In the genomic region with DNA sequence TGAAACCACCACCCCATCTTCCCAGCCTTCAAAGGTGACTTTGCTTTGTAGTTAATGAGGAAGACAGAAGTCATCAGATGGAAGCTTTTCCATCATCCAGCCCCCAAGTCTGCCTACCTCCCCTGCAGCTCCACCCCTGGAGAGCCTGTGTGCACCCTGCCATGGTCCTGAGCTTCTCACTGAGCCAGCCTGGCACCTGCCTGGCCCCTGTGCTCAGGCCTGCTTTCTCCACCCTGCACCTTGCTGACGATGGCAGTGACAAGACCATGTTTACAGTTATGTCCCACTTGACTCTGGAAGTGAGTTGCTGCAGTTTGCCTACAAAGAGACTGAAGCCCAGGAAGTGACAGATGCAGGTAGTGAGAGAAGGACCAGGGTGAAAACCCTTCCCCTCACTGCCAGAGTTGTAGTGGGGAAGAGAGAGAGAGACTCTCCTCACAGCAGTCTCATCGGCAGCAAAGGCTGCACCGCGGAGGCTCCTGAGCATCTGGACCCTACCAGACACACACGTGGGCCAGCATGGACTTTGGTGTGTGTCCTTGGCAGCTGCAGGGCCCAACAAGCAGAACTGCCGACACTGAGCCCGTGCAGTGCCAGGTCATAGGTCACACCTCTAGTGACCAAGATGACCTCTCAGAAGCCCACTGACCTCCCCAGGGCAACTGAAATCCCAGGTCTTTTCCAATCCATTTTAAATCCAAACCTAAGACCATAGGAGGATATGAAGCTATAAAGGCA, we compare ENCODE assay signal across 16 cellular contexts.
"Had no signal": no experiment of that assay in that cellular context is flagged by ENCODE, and none has a peak within 500 bp of the region (broad histone marks: within the 10 kb centered on the region; RNA-seq: fewer than 3 reads in every experiment).

No MANE protein-coding gene starts in this region.

- H3K27ac Mint-ChIP-seq: effector memory CD8-positive, alpha-beta T cell; naive thymus-derived CD4-positive, alpha-beta T cell; nephron progenitor cell had no signal

- H3K27me3 ChIP-seq: ovary, right atrium auricular region had no signal

- ATAC-seq: effector memory CD8-positive, alpha-beta T cell; gastrocnemius medialis; left cardiac atrium; naive thymus-derived CD4-positive, alpha-beta T cell had no signal

- H3K4me1 ChIP-seq: esophagus muscularis mucosa, gastrocnemius medialis, right atrium auricular region had no signal

- H3K36me3 Mint-ChIP-seq: naive thymus-derived CD4-positive, alpha-beta T cell had no signal

- H3K4me3 ChIP-seq: esophagus muscularis mucosa, gastrocnemius medialis, ovary, right atrium auricular region had no signal

- DNase-seq: effector memory CD8-positive, alpha-beta T cell; gastrocnemius medialis; glutamatergic neuron; kidney; left cardiac atrium; mammary epithelial cell; naive thymus-derived CD4-positive, alpha-beta T cell; nephron progenitor cell; ovary; small intestine; stimulated activated CD4-positive, alpha-beta T cell treated with anti-CD3 and anti-CD28 coated beads, Interleukin-2, amount 100 ng/mL, for 48 hours; stimulated activated naive CD4-positive, alpha-beta T cell treated with Interleukin-2 at 50 U/mL for 16 hours; trophoblast cell had no signal

- H3K4me3 Mint-ChIP-seq: effector memory CD8-positive, alpha-beta T cell; naive thymus-derived CD4-positive, alpha-beta T cell; nephron progenitor cell had no signal

- H3K36me3 ChIP-seq: esophagus muscularis mucosa, gastrocnemius medialis, ovary, right atrium auricular region had no signal

- H3K9me3 Mint-ChIP-seq: effector memory CD8-positive, alpha-beta T cell had no signal

- FAIRE-seq: kidney, small intestine had no signal

- H3K9me3 ChIP-seq: gastrocnemius medialis, ovary, right atrium auricular region had no signal

- H3K27ac ChIP-seq: epithelial cell of prostate, esophagus muscularis mucosa, gastrocnemius medialis, ovary, right atrium auricular region had no signal
